ENCODE assay signal across 8 cellular contexts in the genomic region with DNA sequence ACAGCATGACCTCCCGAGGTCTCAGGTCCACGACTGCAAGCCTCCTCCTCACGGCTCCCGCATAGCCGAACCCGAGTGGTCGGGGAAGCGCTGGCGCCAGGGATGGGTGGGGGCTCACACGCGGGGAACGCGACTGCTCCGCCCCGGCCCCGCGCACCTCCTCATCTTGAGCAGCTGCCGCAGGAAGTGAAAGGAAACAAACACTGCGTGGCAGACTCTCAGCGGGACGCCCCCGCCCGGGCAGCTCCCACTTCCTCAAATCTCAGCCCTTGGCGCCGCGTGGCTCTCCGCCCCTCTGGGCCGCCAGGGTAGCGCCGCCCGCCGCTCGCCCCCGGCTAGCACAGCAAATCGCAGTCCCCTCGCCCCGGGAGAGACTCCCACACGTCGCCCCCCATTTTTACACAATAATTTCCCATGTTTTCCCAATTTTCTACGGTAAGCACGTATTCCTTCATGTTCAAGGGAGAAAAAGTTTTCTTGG. TPM values are rescaled to one million over a fixed set of nuclear protein-coding genes. Genes with fewer than 3 reads are reported as not detected.
DNase-seq lines count a peak whose midpoint lies in the region; ATAC-seq and TF ChIP-seq lines count a peak whose summit lies in the region.

Gene TMEM243 (minus strand): TSS at position 188 of the 481 bp plus-strand sequence. CDS start 229 bp downstream, outside the sequence.

- peak; percentile 20 for DNase-seq in NCI-H2196 (lab: John Stamatoyannopoulos, UW; ENCODE audit: unreplicated experiment)
- no peak for DNase-seq in NCI-H2196 treated with DMSO at 0.1 percent for 48 hours (lab: John Stamatoyannopoulos, UW; ENCODE audit: unreplicated experiment)
- DNase-seq in NCI-H2227 (lab: John Stamatoyannopoulos, UW; ENCODE audit: unreplicated experiment) = peak; percentile 46
- DNase-seq in activated CD4-positive, alpha-beta T cell treated with anti-CD3 and anti-CD28 coated beads for 4 hours = peak; percentile 84 to 89
- peak; percentile 83 for DNase-seq in colonic mucosa
- peak; percentile 93 to 97 for DNase-seq in left lung
- peak; percentile 81 for DNase-seq in stimulated activated CD4-positive, alpha-beta T cell treated with anti-CD3 and anti-CD28 coated beads, Interleukin-4, amount 100 ng/mL, for 1 hour

- H3K4me1 ChIP-seq in colonic mucosa (no peaks in the 10 kb centered on the region), left lung (peaks cover 28 to 42% of the 10 kb centered on the region in 2 donors)

- H3K27ac ChIP-seq in colonic mucosa (peak within 1 kb of the TSS; percentile 84), left lung (peak within 1 kb of the TSS; percentile 92 to 94)

- peak; percentile 51 for ATAC-seq in HG02885 (IDR thresholded peaks at IDR 0.05; ENCODE audit: poor library complexity, unreplicated experiment)
- peak; percentile 81 for ATAC-seq in left lung

- H3K4me3 ChIP-seq in colonic mucosa = peak within 1 kb of the TSS; percentile 77
- H3K4me3 ChIP-seq in left lung = peak within 1 kb of the TSS; percentile 87 to 94

- no peaks in the 10 kb centered on the region for H3K36me3 ChIP-seq in colonic mucosa
- H3K36me3 ChIP-seq in left lung = no peaks in the 10 kb centered on the region

- TF ChIP-seq CTCF in colonic mucosa (IDR thresholded peaks at IDR 0.05) = no peak
- TF ChIP-seq CTCF in left lung (IDR thresholded peaks at IDR 0.05) = peak; percentile 6 to 29

- H3K9ac ChIP-seq in colonic mucosa (ENCODE audit: low read depth in 2 of 2, low read length in 2 of 2) = peak within 1 kb of the TSS; percentile 77 to 89

- H3K27me3 ChIP-seq in colonic mucosa (no peaks in the 10 kb centered on the region), left lung (peaks cover 0 to 29% of the 10 kb centered on the region in 2 donors)

- H3K9me3 ChIP-seq in colonic mucosa (no peaks in the 10 kb centered on the region), left lung (no peaks in the 10 kb centered on the region)

- intact Hi-C loops in colonic mucosa (cut with DNase I) = loop anchor here (10.0 kb wide), 1 partner anchor 55 kb away; no protein-coding TSS in a partner anchor
- intact Hi-C loops in left lung (cut with DNase I) = no loop called here

RNA-seq across cellular contexts. Expression of gene TMEM243, which starts in this region (rescaled TPM):
- total RNA-seq in colonic mucosa (10 to 100 TPM; 16.4 to 23.1 TPM), left lung (10 to 100 TPM; 59.8 to 99.1 TPM)
